In the genomic region with DNA sequence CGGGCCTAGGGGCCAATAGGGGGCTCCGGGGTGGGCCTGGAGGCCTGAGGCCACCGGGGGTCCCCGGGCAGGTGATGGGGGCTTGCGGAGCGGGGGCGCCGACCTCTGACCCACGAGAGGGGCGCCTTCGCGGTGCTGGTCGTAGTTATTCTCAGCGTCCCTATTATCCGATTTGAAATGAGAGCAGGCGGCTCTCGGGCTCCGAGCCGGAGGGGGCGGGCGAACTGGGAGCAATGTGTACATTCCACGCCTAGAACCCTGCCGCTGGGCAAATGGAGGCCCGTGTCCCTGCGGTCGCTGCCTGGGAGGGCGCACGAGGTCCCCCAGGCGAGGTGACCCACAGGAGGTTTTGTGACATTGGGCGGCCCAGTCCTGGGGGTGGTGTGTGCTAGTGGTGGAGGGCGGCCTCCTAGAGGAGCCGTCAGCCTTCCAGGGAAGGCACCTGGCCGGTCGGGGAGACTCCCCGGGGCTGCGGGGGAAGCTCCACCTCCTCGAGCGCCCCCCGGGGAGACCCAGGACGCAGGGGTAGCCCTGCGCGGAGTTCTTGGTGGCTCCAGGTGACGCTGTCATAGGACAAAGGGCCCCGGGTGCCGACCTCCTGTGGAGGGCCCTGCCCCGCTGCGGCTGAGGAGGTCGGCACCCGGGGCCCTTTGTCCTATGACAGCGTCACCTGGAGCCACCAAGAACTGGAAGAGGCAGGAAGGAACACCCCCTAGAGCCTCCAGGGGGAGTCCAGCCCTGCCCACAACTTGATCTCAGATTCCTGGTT, we compare ENCODE assay signal across 8 cellular contexts.
DNase-seq lines count a peak whose midpoint lies in the region; ATAC-seq, FAIRE-seq and TF ChIP-seq lines count a peak whose summit lies in the region.

No MANE protein-coding gene starts in this region.

- TF ChIP-seq EP300 in HepG2 (IDR thresholded peaks at IDR 0.05; ENCODE audit: low read depth in 2 of 2, low read length in 2 of 2) (no peak), HepG2 (CRISPR knock-in tag; IDR thresholded peaks at IDR 0.05; ENCODE audit: borderline replicate concordance) (no peak)

- CTCF ChIA-PET in HepG2 (lab: Yijun Ruan, JAX; ENCODE audit: low intra/inter-chr PET ratio, low total read pairs), result no interaction called here

- H3K4me3 Mint-ChIP-seq in chondrocyte (ENCODE audit: unreplicated experiment), result peak overlapping the region; percentile 91

- H3K79me2 ChIP-seq in HepG2 (ENCODE audit: insufficient read depth, low read length), result no peaks in the 10 kb centered on the region

- POLR2A ChIA-PET in HepG2 (lab: Yijun Ruan, JAX), result no interaction called here

- no peaks in the 10 kb centered on the region; a peak in 1 of 5 replicates for H3K36me3 ChIP-seq in HepG2 (replicated peaks in 1 of 2; ENCODE audit: control insufficient read depth in 1 of 2, insufficient read depth in 2 of 2, low read length in 2 of 2)

- H3K27me3 Mint-ChIP-seq in chondrocyte (ENCODE audit: low read depth), result no peaks in the 10 kb centered on the region

- H3K4me1 Mint-ChIP-seq in chondrocyte (ENCODE audit: low read depth), result peaks cover 60% of the 10 kb centered on the region

- peak overlapping the region; percentile 47 to 71 (median 63); a peak in 4 of 6 replicates for H3K4me3 ChIP-seq in HepG2 (replicated peaks in 1 of 3; ENCODE audit: insufficient read depth in 1 of 3, low read depth in 2 of 3, low read length in 3 of 3)

- no peak for TF ChIP-seq RAD21 in HepG2 (CRISPR knock-in tag; IDR thresholded peaks at IDR 0.05)

- no peaks in the 10 kb centered on the region for H3K27me3 ChIP-seq in HepG2 (ENCODE audit: control insufficient read depth in 1 of 2, insufficient read depth in 2 of 2, low read length in 2 of 2)

- peak overlapping the region; percentile 77 for H3K9ac ChIP-seq in HepG2 (ENCODE audit: insufficient read depth, low read depth, low read length)

- no CpG with 5 or more reads among the region's 50 CpGs for WGBS in HepG2 (ENCODE audit: low lambda C conversion rate)

- ATAC-seq in GM19023 (IDR thresholded peaks at IDR 0.05; ENCODE audit: unreplicated experiment) (peak; percentile 6), HepG2 (peak; percentile 64), HG03039 (IDR thresholded peaks at IDR 0.05; ENCODE audit: unreplicated experiment) (no peak)

- TF ChIP-seq CTCF in chondrocyte (IDR thresholded peaks at IDR 0.05) (no peak), HepG2 (CRISPR knock-in tag; IDR thresholded peaks at IDR 0.05) (0 out of 2 replicates have a peak, but pooled peaks have one; percentile 1)

- peak overlapping the region; percentile 89 for H3K27ac Mint-ChIP-seq in chondrocyte (ENCODE audit: unreplicated experiment)

- peak; percentile 15 for FAIRE-seq in HepG2 (lab: Jason Lieb, UNC)

- DNase-seq in AG08396 (ENCODE audit: low spot score), result peak; percentile 41
- peak; percentile 40 for DNase-seq in NAMALWA (ENCODE audit: low spot score)
- peak; percentile 76 for DNase-seq in UCSD-AML1 (lab: John Stamatoyannopoulos, UW; ENCODE audit: unreplicated experiment)
- no peak for DNase-seq in chondrocyte (ENCODE audit: low spot score)
- DNase-seq in HepG2 (ENCODE audit: low spot score), result peak; percentile 36
- peak; percentile 3 to 30 for DNase-seq in stimulated activated CD4-positive, alpha-beta T cell treated with anti-CD3 and anti-CD28 coated beads, Interleukin-4, amount 100 ng/mL, for 48 hours (ENCODE audit: low read depth in 2 of 2)

- H3K4me1 ChIP-seq in HepG2 (ENCODE audit: insufficient read depth, low read length), result peaks cover 10% of the 10 kb centered on the region; the same call in 1 of the 2 replicates

- TF ChIP-seq POLR2A in HepG2 (IDR thresholded peaks at IDR 0.05; ENCODE audit: insufficient read depth in 1 of 2, low read depth in 2 of 2, low read length in 2 of 2), result no peak

- H2AFZ ChIP-seq in HepG2 (ENCODE audit: low read length), result no peak overlapping the region

- no peaks in the 10 kb centered on the region for H3K9me3 ChIP-seq in HepG2 (ENCODE audit: low read length)

- in situ Hi-C loops in HepG2 (cut with HindIII; ENCODE audit: extremely low pct_ligation_motif_present, low pct_unique_long_range_greater_than_20kb), result loop anchor here (25.0 kb wide), 2 partner anchors 121 to 154 kb away; no protein-coding TSS in a partner anchor

- peak overlapping the region; percentile 85 for H3K27ac ChIP-seq in HepG2 (ENCODE audit: extremely low read length, insufficient read depth, low read length)

- H4K20me1 ChIP-seq in HepG2 (ENCODE audit: insufficient read depth, low read length), result no peaks in the 10 kb centered on the region

- no TSS peak for BruUV-seq in HepG2 (replicated peaks; lab: Mats Ljungman, UMichigan)

- intact Hi-C loops in HepG2 (cut with micrococcal nuclease; ENCODE audit: unreplicated experiment), result no loop called here

- H3K9me3 Mint-ChIP-seq in chondrocyte (ENCODE audit: low read depth), result no peaks in the 10 kb centered on the region

- peak overlapping the region; percentile 67 for H3K4me2 ChIP-seq in HepG2 (ENCODE audit: low read depth, low read length)

- peaks cover 10% of the 10 kb centered on the region for H3K36me3 Mint-ChIP-seq in chondrocyte (ENCODE audit: low read depth)

TF ChIP-seq in HepG2, 621 proteins besides CTCF, POLR2A, EP300 and RAD21 (continues in another document):
- TF ChIP-seq AGO2 (optimal IDR thresholded peaks at IDR 0.05; ENCODE audit: low read depth, low read length) (peak; percentile 97), MBNL3 (CRISPR knock-in tag; conservative IDR thresholded peaks at IDR 0.05) (no peak), TAF1 (CRISPR knock-in tag; IDR thresholded peaks at IDR 0.05) (0 out of 2 replicates have a peak, but pooled peaks have one; percentile 24), IRF2 (CRISPR knock-in tag; IDR thresholded peaks at IDR 0.05) (0 out of 2 replicates have a peak, but pooled peaks have one; percentile 13), NFKB2 (CRISPR knock-in tag; IDR thresholded peaks at IDR 0.05; ENCODE audit: borderline replicate concordance) (peak; percentile 40; the same call in 1 of the 2 replicates), RFX5 (IDR thresholded peaks at IDR 0.05; ENCODE audit: low read depth, low read length) (0 out of 2 replicates have a peak, but pooled peaks have one; percentile 21), NFE2L2 (IDR thresholded peaks at IDR 0.05; ENCODE audit: low read length) (no peak), NFIC (IDR thresholded peaks at IDR 0.05; ENCODE audit: low read length) (no peak), CC2D1A (CRISPR knock-in tag; IDR thresholded peaks at IDR 0.05) (no peak), FOXA3 (CRISPR knock-in tag; IDR thresholded peaks at IDR 0.05) (0 out of 2 replicates have a peak, but pooled peaks have one; percentile 7), SALL1 (CRISPR knock-in tag; IDR thresholded peaks at IDR 0.05) (peak; percentile 11; the same call in 1 of the 2 replicates), ZNF232 (CRISPR knock-in tag; IDR thresholded peaks at IDR 0.05; ENCODE audit: borderline replicate concordance) (no peak), BCL6 (CRISPR knock-in tag; IDR thresholded peaks at IDR 0.05) (0 out of 2 replicates have a peak, but pooled peaks have one; percentile 14), STAT5B (CRISPR knock-in tag; IDR thresholded peaks at IDR 0.05) (no peak), SOX5 (CRISPR knock-in tag; IDR thresholded peaks at IDR 0.05; ENCODE audit: borderline replicate concordance) (peak; percentile 14; the same call in 1 of the 2 replicates)
- TF ChIP-seq, protein P1, sequence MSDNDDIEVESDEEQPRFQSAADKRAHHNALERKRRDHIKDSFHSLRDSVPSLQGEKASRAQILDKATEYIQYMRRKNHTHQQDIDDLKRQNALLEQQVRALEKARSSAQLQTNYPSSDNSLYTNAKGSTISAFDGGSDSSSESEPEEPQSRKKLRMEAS (IDR thresholded peaks at IDR 0.05), result peak; percentile 61; the same call in 1 of the 2 replicates
- TF ChIP-seq, protein P2, sequence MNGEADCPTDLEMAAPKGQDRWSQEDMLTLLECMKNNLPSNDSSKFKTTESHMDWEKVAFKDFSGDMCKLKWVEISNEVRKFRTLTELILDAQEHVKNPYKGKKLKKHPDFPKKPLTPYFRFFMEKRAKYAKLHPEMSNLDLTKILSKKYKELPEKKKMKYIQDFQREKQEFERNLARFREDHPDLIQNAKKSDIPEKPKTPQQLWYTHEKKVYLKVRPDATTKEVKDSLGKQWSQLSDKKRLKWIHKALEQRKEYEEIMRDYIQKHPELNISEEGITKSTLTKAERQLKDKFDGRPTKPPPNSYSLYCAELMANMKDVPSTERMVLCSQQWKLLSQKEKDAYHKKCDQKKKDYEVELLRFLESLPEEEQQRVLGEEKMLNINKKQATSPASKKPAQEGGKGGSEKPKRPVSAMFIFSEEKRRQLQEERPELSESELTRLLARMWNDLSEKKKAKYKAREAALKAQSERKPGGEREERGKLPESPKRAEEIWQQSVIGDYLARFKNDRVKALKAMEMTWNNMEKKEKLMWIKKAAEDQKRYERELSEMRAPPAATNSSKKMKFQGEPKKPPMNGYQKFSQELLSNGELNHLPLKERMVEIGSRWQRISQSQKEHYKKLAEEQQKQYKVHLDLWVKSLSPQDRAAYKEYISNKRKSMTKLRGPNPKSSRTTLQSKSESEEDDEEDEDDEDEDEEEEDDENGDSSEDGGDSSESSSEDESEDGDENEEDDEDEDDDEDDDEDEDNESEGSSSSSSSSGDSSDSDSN (CRISPR knock-in tag; IDR thresholded peaks at IDR 0.05), result peak; percentile 53; the same call in 1 of the 2 replicates
